ENCODE assay signal across 8 cellular contexts in the genomic region with DNA sequence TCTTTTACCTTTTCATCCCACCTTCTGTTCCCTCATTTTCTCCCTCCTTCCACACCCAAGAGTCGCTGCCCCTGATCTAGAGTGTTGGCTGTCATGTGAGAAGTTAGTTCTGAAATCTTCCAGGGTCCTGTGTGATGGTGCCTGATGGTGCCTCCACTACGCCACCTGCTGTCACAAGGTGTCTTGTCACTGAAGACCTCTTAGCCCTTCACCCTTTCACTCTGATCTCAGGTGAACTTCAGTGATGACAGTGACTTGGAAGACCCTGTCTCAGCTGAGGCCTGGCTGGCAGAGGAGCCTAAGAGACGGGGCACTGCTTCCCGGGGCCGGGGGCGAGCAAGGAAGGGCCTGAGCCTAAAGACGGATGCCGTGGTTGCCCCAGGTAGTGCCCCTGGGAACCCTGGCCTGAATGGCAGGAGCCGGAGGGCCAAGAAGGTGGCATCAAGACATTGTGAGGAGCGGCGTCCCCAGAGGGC. TPM values are rescaled to one million over a fixed set of nuclear protein-coding genes. Genes with fewer than 3 reads are reported as not detected.
DNase-seq lines count a peak whose midpoint lies in the region; ATAC-seq and TF ChIP-seq lines count a peak whose summit lies in the region.

No MANE protein-coding gene starts in this region.

- H3K27me3 Mint-ChIP-seq in CD4-positive, alpha-beta memory T cell: no peaks in the 10 kb centered on the region
- no peaks in the 10 kb centered on the region for H3K27me3 Mint-ChIP-seq in activated naive CD8-positive, alpha-beta T cell treated with anti-CD3 and anti-CD28 coated beads for 36 hours

- H3K9me3 Mint-ChIP-seq in CD4-positive, alpha-beta memory T cell: no peaks in the 10 kb centered on the region
- no peaks in the 10 kb centered on the region for H3K9me3 Mint-ChIP-seq in activated naive CD8-positive, alpha-beta T cell treated with anti-CD3 and anti-CD28 coated beads for 36 hours

- no peak overlapping the region for H3K4me3 ChIP-seq in CD4-positive, alpha-beta memory T cell (ENCODE audit: low read length in 2 of 2)

- H3K27ac ChIP-seq in CD4-positive, alpha-beta memory T cell (ENCODE audit: low read depth, low read length): no peak overlapping the region

- CTCF ChIA-PET in CD4-positive, alpha-beta memory T cell (lab: Charles Lee; ENCODE audit: partially characterized antibody): interaction anchor here (1.0 to 19.2 kb wide), 16 partner anchors 8 to 222 kb away, joined by 3 to 339 read pairs (median 8); a partner anchor contains a TSS

- peaks cover 4 to 7% (median 5%) of the 10 kb centered on the region in 4 donors for H3K4me1 Mint-ChIP-seq in CD4-positive, alpha-beta memory T cell
- H3K4me1 Mint-ChIP-seq in activated naive CD8-positive, alpha-beta T cell treated with anti-CD3 and anti-CD28 coated beads for 36 hours: peaks cover 17% of the 10 kb centered on the region

- DNase-seq in CD4-positive, alpha-beta memory T cell: peak; percentile 68 to 73 (median 72)
- DNase-seq in activated naive CD8-positive, alpha-beta T cell treated with anti-CD3 and anti-CD28 coated beads for 36 hours: peak; percentile 52
- DNase-seq in cardiac septum (ENCODE audit: low spot score) (peak; percentile 84), retina (peak; percentile 40)

- H3K4me1 ChIP-seq in CD4-positive, alpha-beta memory T cell (ENCODE audit: insufficient read depth, low read length): no peaks in the 10 kb centered on the region

- H3K36me3 ChIP-seq in CD4-positive, alpha-beta memory T cell (ENCODE audit: insufficient read depth, low read length): no peaks in the 10 kb centered on the region

- peak overlapping the region in 1 of 8 donors; percentile 32 for H3K4me3 Mint-ChIP-seq in CD4-positive, alpha-beta memory T cell
- no peak overlapping the region for H3K4me3 Mint-ChIP-seq in activated naive CD8-positive, alpha-beta T cell treated with anti-CD3 and anti-CD28 coated beads for 36 hours

- H3K27ac Mint-ChIP-seq in CD4-positive, alpha-beta memory T cell: peak overlapping the region in 4 of 7 donors; percentile 3 to 71 (median 34)
- H3K27ac Mint-ChIP-seq in activated naive CD8-positive, alpha-beta T cell treated with anti-CD3 and anti-CD28 coated beads for 36 hours: no peak overlapping the region

- ATAC-seq in HG03045 (IDR thresholded peaks at IDR 0.05; ENCODE audit: unreplicated experiment): peak; percentile 49
- peak; percentile 81 for ATAC-seq in SK-N-SH treated with all-trans-retinoic acid at 6 μM for 48 hours
- no peak for ATAC-seq in HG03457 (IDR thresholded peaks at IDR 0.05; ENCODE audit: unreplicated experiment)
- no peak for ATAC-seq in HG02970 (IDR thresholded peaks at IDR 0.05; ENCODE audit: low FRiP score, unreplicated experiment)

- intact Hi-C loops in CD4-positive, alpha-beta memory T cell (cut with micrococcal nuclease): loop anchor here (1.0 to 5.0 kb wide), 5 partner anchors 36 to 220 kb away; a partner anchor contains a TSS
- intact Hi-C loops in cardiac septum (cut with DNase I): loop anchor here (5.0 kb wide), 1 partner anchor 35 kb away; a partner anchor contains a TSS

- no peaks in the 10 kb centered on the region for H3K36me3 Mint-ChIP-seq in CD4-positive, alpha-beta memory T cell
- peaks cover 50% of the 10 kb centered on the region for H3K36me3 Mint-ChIP-seq in activated naive CD8-positive, alpha-beta T cell treated with anti-CD3 and anti-CD28 coated beads for 36 hours

- POLR2A ChIA-PET in CD4-positive, alpha-beta memory T cell (lab: Charles Lee; ENCODE audit: partially characterized antibody): interaction anchor here (1.0 to 4.8 kb wide), 7 partner anchors 36 to 128 kb away, joined by 5 to 18 read pairs (median 11); a partner anchor contains a TSS

- H3K9me3 ChIP-seq in CD4-positive, alpha-beta memory T cell (ENCODE audit: control insufficient read depth in 1 of 2, low read length in 2 of 2): no peaks in the 10 kb centered on the region

- no peaks in the 10 kb centered on the region for H3K27me3 ChIP-seq in CD4-positive, alpha-beta memory T cell (ENCODE audit: insufficient read depth, low read length)

TF ChIP-seq in SK-N-SH treated with all-trans-retinoic acid at 6 μM for 48 hours, 23 proteins besides CTCF, POLR2A, EP300 and RAD21 (continues in another document):
- TF ChIP-seq, protein P1, sequence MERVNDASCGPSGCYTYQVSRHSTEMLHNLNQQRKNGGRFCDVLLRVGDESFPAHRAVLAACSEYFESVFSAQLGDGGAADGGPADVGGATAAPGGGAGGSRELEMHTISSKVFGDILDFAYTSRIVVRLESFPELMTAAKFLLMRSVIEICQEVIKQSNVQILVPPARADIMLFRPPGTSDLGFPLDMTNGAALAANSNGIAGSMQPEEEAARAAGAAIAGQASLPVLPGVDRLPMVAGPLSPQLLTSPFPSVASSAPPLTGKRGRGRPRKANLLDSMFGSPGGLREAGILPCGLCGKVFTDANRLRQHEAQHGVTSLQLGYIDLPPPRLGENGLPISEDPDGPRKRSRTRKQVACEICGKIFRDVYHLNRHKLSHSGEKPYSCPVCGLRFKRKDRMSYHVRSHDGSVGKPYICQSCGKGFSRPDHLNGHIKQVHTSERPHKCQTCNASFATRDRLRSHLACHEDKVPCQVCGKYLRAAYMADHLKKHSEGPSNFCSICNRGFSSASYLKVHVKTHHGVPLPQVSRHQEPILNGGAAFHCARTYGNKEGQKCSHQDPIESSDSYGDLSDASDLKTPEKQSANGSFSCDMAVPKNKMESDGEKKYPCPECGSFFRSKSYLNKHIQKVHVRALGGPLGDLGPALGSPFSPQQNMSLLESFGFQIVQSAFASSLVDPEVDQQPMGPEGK (CRISPR knock-in tag; IDR thresholded peaks at IDR 0.05; ENCODE audit: borderline replicate concordance): no peak
- no peak for TF ChIP-seq BACH2 (CRISPR knock-in tag; IDR thresholded peaks at IDR 0.05; ENCODE audit: borderline replicate concordance)
- TF ChIP-seq, protein P2, sequence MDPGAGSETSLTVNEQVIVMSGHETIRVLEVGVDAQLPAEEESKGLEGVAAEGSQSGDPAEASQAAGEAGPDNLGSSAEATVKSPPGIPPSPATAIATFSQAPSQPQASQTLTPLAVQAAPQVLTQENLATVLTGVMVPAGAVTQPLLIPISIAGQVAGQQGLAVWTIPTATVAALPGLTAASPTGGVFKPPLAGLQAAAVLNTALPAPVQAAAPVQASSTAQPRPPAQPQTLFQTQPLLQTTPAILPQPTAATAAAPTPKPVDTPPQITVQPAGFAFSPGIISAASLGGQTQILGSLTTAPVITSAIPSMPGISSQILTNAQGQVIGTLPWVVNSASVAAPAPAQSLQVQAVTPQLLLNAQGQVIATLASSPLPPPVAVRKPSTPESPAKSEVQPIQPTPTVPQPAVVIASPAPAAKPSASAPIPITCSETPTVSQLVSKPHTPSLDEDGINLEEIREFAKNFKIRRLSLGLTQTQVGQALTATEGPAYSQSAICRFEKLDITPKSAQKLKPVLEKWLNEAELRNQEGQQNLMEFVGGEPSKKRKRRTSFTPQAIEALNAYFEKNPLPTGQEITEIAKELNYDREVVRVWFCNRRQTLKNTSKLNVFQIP (CRISPR knock-in tag; IDR thresholded peaks at IDR 0.05; ENCODE audit: borderline replicate concordance, low read depth): no peak
- TF ChIP-seq, protein P3, sequence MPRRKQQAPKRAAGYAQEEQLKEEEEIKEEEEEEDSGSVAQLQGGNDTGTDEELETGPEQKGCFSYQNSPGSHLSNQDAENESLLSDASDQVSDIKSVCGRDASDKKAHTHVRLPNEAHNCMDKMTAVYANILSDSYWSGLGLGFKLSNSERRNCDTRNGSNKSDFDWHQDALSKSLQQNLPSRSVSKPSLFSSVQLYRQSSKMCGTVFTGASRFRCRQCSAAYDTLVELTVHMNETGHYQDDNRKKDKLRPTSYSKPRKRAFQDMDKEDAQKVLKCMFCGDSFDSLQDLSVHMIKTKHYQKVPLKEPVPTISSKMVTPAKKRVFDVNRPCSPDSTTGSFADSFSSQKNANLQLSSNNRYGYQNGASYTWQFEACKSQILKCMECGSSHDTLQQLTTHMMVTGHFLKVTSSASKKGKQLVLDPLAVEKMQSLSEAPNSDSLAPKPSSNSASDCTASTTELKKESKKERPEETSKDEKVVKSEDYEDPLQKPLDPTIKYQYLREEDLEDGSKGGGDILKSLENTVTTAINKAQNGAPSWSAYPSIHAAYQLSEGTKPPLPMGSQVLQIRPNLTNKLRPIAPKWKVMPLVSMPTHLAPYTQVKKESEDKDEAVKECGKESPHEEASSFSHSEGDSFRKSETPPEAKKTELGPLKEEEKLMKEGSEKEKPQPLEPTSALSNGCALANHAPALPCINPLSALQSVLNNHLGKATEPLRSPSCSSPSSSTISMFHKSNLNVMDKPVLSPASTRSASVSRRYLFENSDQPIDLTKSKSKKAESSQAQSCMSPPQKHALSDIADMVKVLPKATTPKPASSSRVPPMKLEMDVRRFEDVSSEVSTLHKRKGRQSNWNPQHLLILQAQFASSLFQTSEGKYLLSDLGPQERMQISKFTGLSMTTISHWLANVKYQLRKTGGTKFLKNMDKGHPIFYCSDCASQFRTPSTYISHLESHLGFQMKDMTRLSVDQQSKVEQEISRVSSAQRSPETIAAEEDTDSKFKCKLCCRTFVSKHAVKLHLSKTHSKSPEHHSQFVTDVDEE (CRISPR knock-in tag; IDR thresholded peaks at IDR 0.05): no peak
- TF ChIP-seq ARNTL (CRISPR knock-in tag; IDR thresholded peaks at IDR 0.05; ENCODE audit: borderline replicate concordance, low read depth): no peak
- TF ChIP-seq OSR1 (CRISPR knock-in tag; IDR thresholded peaks at IDR 0.05): no peak
- TF ChIP-seq ZC3H10 (CRISPR knock-in tag; IDR thresholded peaks at IDR 0.05): no peak
- TF ChIP-seq CSDC2 (CRISPR knock-in tag; IDR thresholded peaks at IDR 0.05): no peak
- TF ChIP-seq SNAI2 (CRISPR knock-in tag; IDR thresholded peaks at IDR 0.05): no peak

RNA-seq across cellular contexts. Expression of a gene that starts 7.6 kb away (rescaled TPM):
- 100 to 1,000 TPM; 717 to 718 TPM for total RNA-seq in CD4-positive, alpha-beta memory T cell
- 1,000 to 10,000 TPM; 1,306 to 1,410 TPM for polyA plus RNA-seq in CD4-positive, alpha-beta memory T cell
- 100 to 1,000 TPM; 309 to 321 TPM for total RNA-seq in activated naive CD8-positive, alpha-beta T cell treated with anti-CD3 and anti-CD28 coated beads for 36 hours
- 322 TPM for total RNA-seq in cardiac septum

RNA-seq across cellular contexts. Expression of a gene that starts 11.7 kb away (rescaled TPM):
- total RNA-seq in CD4-positive, alpha-beta memory T cell: 10 to 100 TPM; 46.0 to 50.8 TPM
- polyA plus RNA-seq in CD4-positive, alpha-beta memory T cell: 10 to 100 TPM; 62.4 to 78.2 TPM
- total RNA-seq in activated naive CD8-positive, alpha-beta T cell treated with anti-CD3 and anti-CD28 coated beads for 36 hours: 10 to 100 TPM; 73.4 to 79.7 TPM
- 29.5 TPM for total RNA-seq in cardiac septum

RNA-seq across cellular contexts. Expression of a gene that starts 19.7 kb away (rescaled TPM):
- under 1 TPM; 0.20 to 0.55 TPM for total RNA-seq in CD4-positive, alpha-beta memory T cell
- polyA plus RNA-seq in CD4-positive, alpha-beta memory T cell: under 1 TPM in 1 of 2 donors, not detected in 1; 0.16 TPM
- 10 to 100 TPM; 66.3 to 67.7 TPM for total RNA-seq in activated naive CD8-positive, alpha-beta T cell treated with anti-CD3 and anti-CD28 coated beads for 36 hours
- total RNA-seq in cardiac septum: 0.16 TPM

RNA-seq across cellular contexts. Expression of a gene that starts 33.6 kb away (rescaled TPM):
- 10 to 100 TPM; 63.6 to 66.5 TPM for total RNA-seq in CD4-positive, alpha-beta memory T cell
- polyA plus RNA-seq in CD4-positive, alpha-beta memory T cell: 10 to 100 TPM; 32.5 to 47.8 TPM
- 10 to 100 TPM; 79.9 to 86.4 TPM for total RNA-seq in activated naive CD8-positive, alpha-beta T cell treated with anti-CD3 and anti-CD28 coated beads for 36 hours
- total RNA-seq in cardiac septum: 39.8 TPM

RNA-seq across cellular contexts. Expression of a gene that starts 48.4 kb away (rescaled TPM):
- not detected for total RNA-seq in CD4-positive, alpha-beta memory T cell
- polyA plus RNA-seq in CD4-positive, alpha-beta memory T cell: not detected
- total RNA-seq in activated naive CD8-positive, alpha-beta T cell treated with anti-CD3 and anti-CD28 coated beads for 36 hours: not detected
- not detected for total RNA-seq in cardiac septum

Comparison
In these comparisons a context has a peak if more than half of its experiments do, and no peak if none do; other contexts are left out.
1. ATAC-seq: peak in HG03045 (single experiment) and SK-N-SH treated with all-trans-retinoic acid at 6 μM for 48 hours (single experiment); none in HG03457 (single experiment) and HG02970 (single experiment).
2. RNA of a gene that starts 19.7 kb away (total RNA-seq): 66.3 to 67.7 TPM in activated naive CD8-positive, alpha-beta T cell treated with anti-CD3 and anti-CD28 coated beads for 36 hours; 0.20 to 0.55 TPM in CD4-positive, alpha-beta memory T cell and 0.16 TPM in cardiac septum (single experiment); every median in the first group is over 10 times any median in the second.
3. Peak in every context shown above with its lines, with median percentiles within 50 percentile points of each other: DNase-seq.